ENCODE assay signal across 3 cellular contexts in the genomic region with DNA sequence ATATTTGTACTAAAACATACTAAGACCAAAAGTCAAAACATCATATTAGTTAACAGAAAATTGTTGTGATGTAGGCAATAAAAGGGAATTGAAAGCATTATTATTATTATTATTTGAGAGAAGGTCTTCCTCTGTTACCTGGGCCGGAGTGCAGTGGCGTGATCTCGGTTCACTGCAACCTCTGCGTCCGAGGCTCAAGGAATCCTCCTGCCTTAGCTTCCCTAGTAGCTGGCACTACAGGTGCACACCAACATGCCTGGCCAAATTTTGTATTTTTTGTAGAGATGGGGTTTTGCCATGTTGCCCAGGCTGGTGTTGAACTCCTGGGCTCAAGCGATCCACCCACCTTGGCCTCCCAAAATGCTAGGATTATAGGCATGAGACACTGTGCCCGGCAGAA. TPM values are rescaled to one million over a fixed set of nuclear protein-coding genes. Genes with fewer than 3 reads are reported as not detected.
"Had no signal": no experiment of that assay in that cellular context is flagged by ENCODE, and none has a peak within 500 bp of the region (broad histone marks: within the 10 kb centered on the region; RNA-seq: fewer than 3 reads in every experiment).

No MANE protein-coding gene starts in this region.

RNA-seq across cellular contexts. Expression of gene SMIM38, which starts 15.6 kb away (rescaled TPM):
- total RNA-seq: HT-29, HT1080 had no signal
- polyA plus RNA-seq: IgD-negative memory B cell had no signal
